In the genomic region with DNA sequence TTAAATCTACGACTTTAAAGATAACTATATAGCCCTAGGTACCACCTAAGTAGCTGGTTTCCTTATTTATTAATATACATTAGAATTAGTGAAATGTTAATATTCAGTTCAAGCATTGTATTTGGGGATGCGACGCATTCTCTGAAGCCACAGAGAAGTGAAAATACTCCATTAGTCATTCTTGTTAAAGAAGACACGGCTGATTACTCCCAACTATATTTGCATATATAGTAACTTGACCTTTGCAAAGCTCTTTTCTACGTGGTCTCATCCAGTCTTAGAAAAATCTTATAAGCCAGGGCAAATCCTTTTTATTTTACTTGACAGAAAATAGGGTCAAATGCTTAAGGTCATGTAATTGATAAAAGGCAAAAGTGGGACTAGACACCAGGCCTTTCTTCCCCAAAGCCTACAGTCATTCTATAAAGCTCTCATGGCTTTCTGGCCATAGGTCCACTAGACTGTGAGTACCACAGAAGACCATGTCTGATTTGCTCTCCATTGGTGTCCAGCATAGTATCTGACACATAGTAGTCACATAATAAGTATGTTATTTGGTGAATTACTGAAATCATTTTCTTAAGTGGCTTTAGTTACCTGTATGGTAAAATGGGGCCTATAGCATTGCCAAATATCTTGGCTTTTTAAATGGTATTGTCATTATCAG, we compare ENCODE assay signal across 11 cellular contexts. TPM values are rescaled to one million over a fixed set of nuclear protein-coding genes. Genes with fewer than 3 reads are reported as not detected.
DNase-seq lines count a peak whose midpoint lies in the region; ATAC-seq and TF ChIP-seq lines count a peak whose summit lies in the region.
"Had no signal": no experiment of that assay in that cellular context is flagged by ENCODE, and none has a peak within 500 bp of the region (broad histone marks: within the 10 kb centered on the region; RNA-seq: fewer than 3 reads in every experiment).

No MANE protein-coding gene starts in this region.

- intact Hi-C loops in left ventricle myocardium inferior (cut with micrococcal nuclease): no loop called here

- peak; percentile 22 for DNase-seq in kidney tubule cell (ENCODE audit: low spot score)
- no peak for DNase-seq in SHP77 treated with DMSO at 0.1 percent for 48 hours (lab: John Stamatoyannopoulos, UW)
- DNase-seq in effector CD4-positive, alpha-beta T cell: no peak
- DNase-seq in left ventricle myocardium inferior: no peak
- DNase-seq: activated CD4-positive, alpha-beta memory T cell treated with anti-CD3 and anti-CD28 coated beads for 36 hours; anterior cingulate cortex; EL; NCI-H1694 treated with DMSO at 0.1 percent for 48 hours had no signal

- peak; percentile 83 for ATAC-seq in GM18870 (IDR thresholded peaks at IDR 0.05; ENCODE audit: unreplicated experiment)
- peak; percentile 90 for ATAC-seq in GM21529 (IDR thresholded peaks at IDR 0.05; ENCODE audit: unreplicated experiment)
- peak; percentile 89 for ATAC-seq in HG03135 (IDR thresholded peaks at IDR 0.05; ENCODE audit: unreplicated experiment)

- H3K27me3 ChIP-seq in left ventricle myocardium inferior (ENCODE audit: low read depth): no peaks in the 10 kb centered on the region

- H3K27ac ChIP-seq in left ventricle myocardium inferior (replicated peaks): no peak overlapping the region

- H3K36me3 ChIP-seq in left ventricle myocardium inferior: no peaks in the 10 kb centered on the region

- TF ChIP-seq CTCF in left ventricle myocardium inferior (IDR thresholded peaks at IDR 0.05; ENCODE audit: borderline replicate concordance): no peak

- H3K4me1 ChIP-seq in left ventricle myocardium inferior: peaks cover 54% of the 10 kb centered on the region

- no peaks in the 10 kb centered on the region for H3K9me3 ChIP-seq in left ventricle myocardium inferior (replicated peaks)

- no peak overlapping the region for H3K4me3 ChIP-seq in left ventricle myocardium inferior

RNA-seq across cellular contexts. Expression of a gene that starts 11.3 kb away (rescaled TPM):
- 34.6 TPM for total RNA-seq in left ventricle myocardium inferior

RNA-seq across cellular contexts. Expression of a gene that starts 34.4 kb away (rescaled TPM):
- total RNA-seq in left ventricle myocardium inferior: 19.9 TPM
